Comparison of ENCODE assay signal across 15 cellular contexts in genomic region chr5:65105301-65105700, GRCh38.
DNase-seq lines count a peak whose midpoint lies in the region; ATAC-seq and TF ChIP-seq lines count a peak whose summit lies in the region.
"Had no signal": no experiment of that assay in that cellular context is flagged by ENCODE, and none has a peak within 500 bp of the region (broad histone marks: within the 10 kb centered on the region; RNA-seq: fewer than 3 reads in every experiment).

No MANE protein-coding gene starts in this region.

- H3K9ac ChIP-seq in parathyroid adenoma, result no peak overlapping the region

- H3K27me3 Mint-ChIP-seq in activated CD4-positive, alpha-beta T cell treated with anti-CD3 and anti-CD28 coated beads, Interleukin-2, amount 10 ng/mL, durations not matched to agents 24 days and 14 days, result peaks cover 24% of the 10 kb centered on the region

- H3K4me2 ChIP-seq in parathyroid adenoma (ENCODE audit: low read length), result no peak overlapping the region
- H3K4me2 ChIP-seq: PC-9 had no signal

- H2AFZ ChIP-seq in parathyroid adenoma, result peak overlapping the region; percentile 5
- H2AFZ ChIP-seq: PC-9 had no signal

- H3K4me1 ChIP-seq in parathyroid adenoma, result no peaks in the 10 kb centered on the region

- H3K4me1 Mint-ChIP-seq in activated CD4-positive, alpha-beta T cell treated with anti-CD3 and anti-CD28 coated beads, Interleukin-2, amount 10 ng/mL, durations not matched to agents 24 days and 14 days, result peaks cover 30% of the 10 kb centered on the region

- intact Hi-C loops in activated CD4-positive, alpha-beta T cell treated with anti-CD3 and anti-CD28 coated beads, Interleukin-2, amount 10 ng/mL, durations not matched to agents 24 days and 14 days (cut with micrococcal nuclease), result loop anchor here (1.0 to 10.0 kb wide), 3 partner anchors 90 to 378 kb away; no protein-coding TSS in a partner anchor

- peak overlapping the region; percentile 33 for H3K4me3 Mint-ChIP-seq in activated CD4-positive, alpha-beta T cell treated with anti-CD3 and anti-CD28 coated beads, Interleukin-2, amount 10 ng/mL, durations not matched to agents 24 days and 14 days

- no peak for TF ChIP-seq CTCF in parathyroid adenoma (IDR thresholded peaks at IDR 0.05)

- ATAC-seq in GM21390 (IDR thresholded peaks at IDR 0.05; ENCODE audit: unreplicated experiment), result peak; percentile 31
- ATAC-seq in HG02970 (IDR thresholded peaks at IDR 0.05; ENCODE audit: low FRiP score, unreplicated experiment), result no peak

- no peaks in the 10 kb centered on the region for H3K27me3 ChIP-seq in parathyroid adenoma (ENCODE audit: control insufficient read depth, insufficient read depth, low read length)

- H3K4me3 ChIP-seq in Jurkat, Clone E6-1 (ENCODE audit: low read length), result no peak overlapping the region
- no peak overlapping the region for H3K4me3 ChIP-seq in parathyroid adenoma (ENCODE audit: low read depth, low read length)
- H3K4me3 ChIP-seq: PC-9 had no signal

- H3K36me3 ChIP-seq in parathyroid adenoma (ENCODE audit: control insufficient read depth, insufficient read depth, low read length), result no peaks in the 10 kb centered on the region

- no peaks in the 10 kb centered on the region for H3K79me2 ChIP-seq in parathyroid adenoma

- no peak overlapping the region for H3K27ac ChIP-seq in parathyroid adenoma
- H3K27ac ChIP-seq: PC-9 had no signal

- peak; percentile 56 for DNase-seq in activated CD4-positive, alpha-beta T cell treated with anti-CD3 and anti-CD28 coated beads, Interleukin-2, amount 10 ng/mL, durations not matched to agents 24 days and 14 days
- DNase-seq in activated CD4-positive, alpha-beta T cell treated with anti-CD3 and anti-CD28 coated beads for 4 hours, result no peak
- peak; percentile 32 for DNase-seq in Jurkat, Clone E6-1 (ENCODE audit: low read depth, low spot score)
- no peak for DNase-seq in hippocampal formation (lab: John Stamatoyannopoulos, UW)
- no peak for DNase-seq in NCI-H748 (lab: John Stamatoyannopoulos, UW; ENCODE audit: unreplicated experiment)
- DNase-seq: 8988T; activated CD4-positive, alpha-beta T cell treated with anti-CD3 and anti-CD28 coated beads, Interleukin-2, amount 50 U/mL, for 1 hour; activated gamma-delta T cell; MV-4-11; NCI-H226; PC-9; small intestine had no signal

- peaks cover 6% of the 10 kb centered on the region for H3K9me3 Mint-ChIP-seq in activated CD4-positive, alpha-beta T cell treated with anti-CD3 and anti-CD28 coated beads, Interleukin-2, amount 10 ng/mL, durations not matched to agents 24 days and 14 days

- no peak overlapping the region for H3K27ac Mint-ChIP-seq in activated CD4-positive, alpha-beta T cell treated with anti-CD3 and anti-CD28 coated beads, Interleukin-2, amount 10 ng/mL, durations not matched to agents 24 days and 14 days

- H3K36me3 Mint-ChIP-seq in activated CD4-positive, alpha-beta T cell treated with anti-CD3 and anti-CD28 coated beads, Interleukin-2, amount 10 ng/mL, durations not matched to agents 24 days and 14 days (ENCODE audit: low read depth), result no peaks in the 10 kb centered on the region

- H3K9me3 ChIP-seq in parathyroid adenoma (ENCODE audit: control insufficient read depth, low read length), result no peaks in the 10 kb centered on the region

Comparison
In these comparisons a context has a peak if more than half of its experiments do, and no peak if none do; other contexts are left out.
1. DNase-seq: peak in activated CD4-positive, alpha-beta T cell treated with anti-CD3 and anti-CD28 coated beads, Interleukin-2, amount 10 ng/mL, durations not matched to agents 24 days and 14 days (single experiment) and Jurkat, Clone E6-1 (single experiment); none in activated CD4-positive, alpha-beta T cell treated with anti-CD3 and anti-CD28 coated beads for 4 hours (0 of 2), hippocampal formation (0 of 2) and NCI-H748 (single experiment).